In genomic region chr18:48442761-48443160, GRCh38 we compare ENCODE assay signal across 15 cellular contexts. TPM values are rescaled to one million over a fixed set of nuclear protein-coding genes. Genes with fewer than 3 reads are reported as not detected.
"Had no signal": no experiment of that assay in that cellular context is flagged by ENCODE, and none has a peak within 500 bp of the region (broad histone marks: within the 10 kb centered on the region; RNA-seq: fewer than 3 reads in every experiment).

No MANE protein-coding gene starts in this region.

- H3K36me3 ChIP-seq: esophagus squamous epithelium, pancreas had no signal

- H3K9me3 ChIP-seq: esophagus squamous epithelium, pancreas had no signal

- H3K9me3 Mint-ChIP-seq: activated naive CD4-positive, alpha-beta T cell treated with anti-CD3 and anti-CD28 coated beads, Interleukin-2, amount 50 U/mL, for 72 hours; activated T-cell treated with anti-CD3 and anti-CD28 coated beads, Interleukin-2, amount 50 U/mL, for 24 hours; T-cell had no signal

- H3K36me3 Mint-ChIP-seq: activated CD8-positive, alpha-beta memory T cell treated with anti-CD3 and anti-CD28 coated beads, Interleukin-2, amount 10 ng/mL, durations not matched to agents 7 days and 5 days; activated naive CD4-positive, alpha-beta T cell treated with anti-CD3 and anti-CD28 coated beads, Interleukin-2, amount 50 U/mL, for 72 hours; T-cell had no signal

- H3K27me3 ChIP-seq: esophagus squamous epithelium, pancreas had no signal

- H3K4me3 Mint-ChIP-seq: activated CD8-positive, alpha-beta memory T cell treated with anti-CD3 and anti-CD28 coated beads, Interleukin-2, amount 10 ng/mL, durations not matched to agents 7 days and 5 days; activated T-cell treated with anti-CD3 and anti-CD28 coated beads, Interleukin-2, amount 50 U/mL, for 24 hours; T-cell had no signal

- ATAC-seq: activated CD8-positive, alpha-beta memory T cell treated with anti-CD3 and anti-CD28 coated beads, Interleukin-2, amount 10 ng/mL, durations not matched to agents 7 days and 5 days; activated naive CD4-positive, alpha-beta T cell treated with anti-CD3 and anti-CD28 coated beads, Interleukin-2, amount 50 U/mL, for 72 hours; left colon; pancreas; T-cell had no signal

- H3K27ac Mint-ChIP-seq: activated CD8-positive, alpha-beta memory T cell treated with anti-CD3 and anti-CD28 coated beads, Interleukin-2, amount 10 ng/mL, durations not matched to agents 7 days and 5 days; activated naive CD4-positive, alpha-beta T cell treated with anti-CD3 and anti-CD28 coated beads, Interleukin-2, amount 50 U/mL, for 72 hours; activated T-cell treated with anti-CD3 and anti-CD28 coated beads, Interleukin-2, amount 50 U/mL, for 24 hours; T-cell had no signal

- H3K27ac ChIP-seq: pancreas had no signal

- DNase-seq: activated CD4-positive, alpha-beta T cell treated with anti-CD3 and anti-CD28 coated beads for 1 hour; activated CD4-positive, alpha-beta T cell treated with anti-CD3 and anti-CD28 coated beads, Interleukin-2, amount 50 U/mL, for 48 hours; activated CD8-positive, alpha-beta memory T cell treated with anti-CD3 and anti-CD28 coated beads, Interleukin-2, amount 10 ng/mL, durations not matched to agents 7 days and 5 days; activated effector memory CD4-positive, alpha-beta T cell treated with anti-CD3 and anti-CD28 coated beads, Interleukin-2, amount 50 U/mL, for 16 hours; activated T-cell treated with anti-CD3 and anti-CD28 coated beads, Interleukin-2, amount 50 U/mL, for 24 hours; anterior cingulate cortex; dorsolateral prefrontal cortex; esophagus squamous epithelium; left colon; pancreas; stimulated activated CD4-positive, alpha-beta T cell treated with anti-CD3 and anti-CD28 coated beads, Interleukin-15, amount 100 ng/mL, for 24 hours; T-cell; T1000; trophoblast cell had no signal

- H3K4me3 ChIP-seq: dorsolateral prefrontal cortex, esophagus squamous epithelium, pancreas had no signal

RNA-seq across cellular contexts. Expression of gene ZBTB7C, which starts 33.6 kb away (rescaled TPM):
- total RNA-seq: activated naive CD4-positive, alpha-beta T cell treated with anti-CD3 and anti-CD28 coated beads, Interleukin-2, amount 50 U/mL, for 72 hours had no signal
